9 cellular contexts compared by ENCODE assay signal in the genomic region with DNA sequence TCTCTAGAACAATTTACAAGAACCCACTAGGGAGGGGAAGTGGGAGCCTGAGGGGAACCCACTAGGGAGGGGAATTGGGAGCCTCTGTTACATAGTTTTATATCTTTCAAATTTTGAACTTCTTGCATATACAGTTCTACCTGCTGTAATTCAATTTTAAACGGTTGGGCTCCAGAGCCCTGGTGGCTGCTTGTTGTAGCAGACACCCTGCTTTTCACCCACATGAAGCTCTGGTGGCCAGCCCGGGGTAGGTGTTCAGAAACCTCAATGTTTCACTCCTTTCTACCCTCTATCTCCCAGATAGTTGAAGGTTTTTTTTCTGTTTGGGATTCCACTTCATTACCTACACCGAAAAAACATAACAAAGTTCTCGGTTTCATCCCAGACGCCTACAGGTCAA.
"Had no signal": no experiment of that assay in that cellular context is flagged by ENCODE, and none has a peak within 500 bp of the region (broad histone marks: within the 10 kb centered on the region; RNA-seq: fewer than 3 reads in every experiment).

No MANE protein-coding gene starts in this region.

- H3K27ac Mint-ChIP-seq: activated B cell treated with CpG ODN at 0.5 μM for 24 hours; activated naive CD4-positive, alpha-beta T cell treated with anti-CD3 and anti-CD28 coated beads, Interleukin-2, amount 50 U/mL, for 24 hours; mesothelial cell of epicardium; stimulated activated effector memory CD8-positive, alpha-beta T cell treated with anti-CD3 and anti-CD28 coated beads, Interleukin-12 subunit alpha, Interleukin-12 subunit beta, amount 100 ng/mL, for 72 hours had no signal

- H3K9me3 Mint-ChIP-seq: activated B cell treated with CpG ODN at 0.5 μM for 24 hours; activated naive CD4-positive, alpha-beta T cell treated with anti-CD3 and anti-CD28 coated beads, Interleukin-2, amount 50 U/mL, for 24 hours; mesothelial cell of epicardium; stimulated activated effector memory CD8-positive, alpha-beta T cell treated with anti-CD3 and anti-CD28 coated beads, Interleukin-12 subunit alpha, Interleukin-12 subunit beta, amount 100 ng/mL, for 72 hours had no signal

- H3K4me3 Mint-ChIP-seq: activated B cell treated with CpG ODN at 0.5 μM for 24 hours; activated naive CD4-positive, alpha-beta T cell treated with anti-CD3 and anti-CD28 coated beads, Interleukin-2, amount 50 U/mL, for 24 hours; mesothelial cell of epicardium; stimulated activated effector memory CD8-positive, alpha-beta T cell treated with anti-CD3 and anti-CD28 coated beads, Interleukin-12 subunit alpha, Interleukin-12 subunit beta, amount 100 ng/mL, for 72 hours had no signal

- H3K36me3 Mint-ChIP-seq: activated naive CD4-positive, alpha-beta T cell treated with anti-CD3 and anti-CD28 coated beads, Interleukin-2, amount 50 U/mL, for 24 hours; mesothelial cell of epicardium had no signal

- ATAC-seq: stimulated activated effector memory CD8-positive, alpha-beta T cell treated with anti-CD3 and anti-CD28 coated beads, Interleukin-12 subunit alpha, Interleukin-12 subunit beta, amount 100 ng/mL, for 72 hours had no signal

- DNase-seq: activated B cell treated with CpG ODN at 0.5 μM for 24 hours; activated CD4-positive, alpha-beta T cell treated with anti-CD3 and anti-CD28 coated beads for 48 hours; caudate nucleus; colonic mucosa; T-helper 2 cell; uterus had no signal
